In the genomic region with DNA sequence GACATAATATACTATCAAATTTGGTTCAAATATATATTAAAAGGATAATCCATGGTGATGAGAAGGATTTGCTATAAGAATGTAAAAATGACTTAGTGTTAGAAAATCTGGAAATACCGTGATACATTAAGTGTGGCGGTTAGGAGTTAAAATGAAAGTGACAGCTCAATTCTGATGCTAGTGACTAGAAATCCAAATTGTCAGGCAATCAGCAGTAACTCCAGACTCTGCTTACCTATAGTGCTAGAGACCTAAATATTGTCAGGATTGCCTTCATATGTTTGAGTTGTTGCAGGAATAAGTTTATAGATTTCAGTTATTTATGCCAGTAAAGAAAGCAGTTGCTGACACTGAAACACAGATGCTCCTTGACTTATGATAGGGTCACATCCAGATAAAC, we compare ENCODE assay signal across 10 cellular contexts.
"Had no signal": no experiment of that assay in that cellular context is flagged by ENCODE, and none has a peak within 500 bp of the region (broad histone marks: within the 10 kb centered on the region; RNA-seq: fewer than 3 reads in every experiment).

No MANE protein-coding gene starts in this region.

- H3K27ac ChIP-seq: GM23248 had no signal

- H3K36me3 ChIP-seq: HAP-1 had no signal

- ATAC-seq: HCT116, K562 had no signal

- H3K9me3 ChIP-seq: HAP-1 had no signal

- DNase-seq: GM23248, GOT3, H7, HFFc6, IMR-90, KG1 had no signal

- H3K4me3 ChIP-seq: GM23248, HAP-1, K562 had no signal

- FAIRE-seq: HTR-8/SVneo, K562 had no signal
